Comparison of ENCODE assay signal across 23 cellular contexts in genomic region chr5:119860463-119860862, GRCh38.
"Had no signal": no experiment of that assay in that cellular context is flagged by ENCODE, and none has a peak within 500 bp of the region (broad histone marks: within the 10 kb centered on the region; RNA-seq: fewer than 3 reads in every experiment).

No MANE protein-coding gene starts in this region.

- DNase-seq: activated CD4-positive, alpha-beta memory T cell treated with anti-CD3 and anti-CD28 coated beads, Interleukin-2, amount 10 ng/mL, durations not matched to agents 7 days and 5 days; activated CD4-positive, alpha-beta T cell treated with anti-CD3 and anti-CD28 coated beads, Interleukin-2, amount 10 ng/mL, durations not matched to agents 7 days and 5 days; activated CD4-positive, CD25-positive, alpha-beta regulatory T cell; activated gamma-delta T cell treated with Interleukin-2 at 50 U/mL for 16 hours; activated naive CD4-positive, alpha-beta T cell treated with anti-CD3 and anti-CD28 coated beads, Interleukin-2, amount 10 ng/mL, durations not matched to agents 7 days and 5 days; activated naive CD8-positive, alpha-beta T cell treated with anti-CD3 and anti-CD28 coated beads for 36 hours; activated T-cell treated with anti-CD3 and anti-CD28 coated beads for 4 hours; activated T-cell treated with anti-CD3 and anti-CD28 coated beads, Interleukin-2, amount 50 U/mL, for 48 hours; brain microvascular endothelial cell; caudate nucleus; MM.1S; NCI-H1105; NCI-H1436; NCI-H1694 treated with DMSO at 0.1 percent for 48 hours; NCI-H2029 treated with DMSO at 0.1 percent for 48 hours; NCI-H446; NCI-H524; PC-9; SIG-M5; T-helper 2 cell; T1000 had no signal

- H3K4me2 ChIP-seq: PC-9 had no signal

- H3K4me3 Mint-ChIP-seq: activated CD4-positive, alpha-beta memory T cell treated with anti-CD3 and anti-CD28 coated beads, Interleukin-2, amount 10 ng/mL, durations not matched to agents 7 days and 5 days; activated CD4-positive, alpha-beta T cell treated with anti-CD3 and anti-CD28 coated beads, Interleukin-2, amount 10 ng/mL, durations not matched to agents 7 days and 5 days; activated naive CD4-positive, alpha-beta T cell treated with anti-CD3 and anti-CD28 coated beads, Interleukin-2, amount 10 ng/mL, durations not matched to agents 7 days and 5 days; activated naive CD8-positive, alpha-beta T cell treated with anti-CD3 and anti-CD28 coated beads for 36 hours; activated T-helper 17 cell treated with anti-CD3 and anti-CD28 coated beads, Interleukin-2, amount 50 U/mL, for 72 hours had no signal

- H3K4me3 ChIP-seq: PC-9 had no signal

- H2AFZ ChIP-seq: PC-9 had no signal

- ATAC-seq: activated T-helper 17 cell treated with anti-CD3 and anti-CD28 coated beads, Interleukin-2, amount 50 U/mL, for 72 hours had no signal

- H3K27me3 Mint-ChIP-seq: activated CD4-positive, alpha-beta memory T cell treated with anti-CD3 and anti-CD28 coated beads, Interleukin-2, amount 10 ng/mL, durations not matched to agents 7 days and 5 days; activated CD4-positive, alpha-beta T cell treated with anti-CD3 and anti-CD28 coated beads, Interleukin-2, amount 10 ng/mL, durations not matched to agents 7 days and 5 days; activated naive CD4-positive, alpha-beta T cell treated with anti-CD3 and anti-CD28 coated beads, Interleukin-2, amount 10 ng/mL, durations not matched to agents 7 days and 5 days; activated naive CD8-positive, alpha-beta T cell treated with anti-CD3 and anti-CD28 coated beads for 36 hours; activated T-helper 17 cell treated with anti-CD3 and anti-CD28 coated beads, Interleukin-2, amount 50 U/mL, for 72 hours had no signal

- H3K36me3 Mint-ChIP-seq: activated naive CD4-positive, alpha-beta T cell treated with anti-CD3 and anti-CD28 coated beads, Interleukin-2, amount 10 ng/mL, durations not matched to agents 7 days and 5 days; activated naive CD8-positive, alpha-beta T cell treated with anti-CD3 and anti-CD28 coated beads for 36 hours had no signal

- H3K27ac Mint-ChIP-seq: activated CD4-positive, alpha-beta memory T cell treated with anti-CD3 and anti-CD28 coated beads, Interleukin-2, amount 10 ng/mL, durations not matched to agents 7 days and 5 days; activated CD4-positive, alpha-beta T cell treated with anti-CD3 and anti-CD28 coated beads, Interleukin-2, amount 10 ng/mL, durations not matched to agents 7 days and 5 days; activated naive CD4-positive, alpha-beta T cell treated with anti-CD3 and anti-CD28 coated beads, Interleukin-2, amount 10 ng/mL, durations not matched to agents 7 days and 5 days; activated naive CD8-positive, alpha-beta T cell treated with anti-CD3 and anti-CD28 coated beads for 36 hours; activated T-helper 17 cell treated with anti-CD3 and anti-CD28 coated beads, Interleukin-2, amount 50 U/mL, for 72 hours had no signal

- H3K27ac ChIP-seq: brain microvascular endothelial cell, PC-9, VCaP had no signal

- H3K27me3 ChIP-seq: brain microvascular endothelial cell had no signal

- H3K4me1 Mint-ChIP-seq: activated CD4-positive, alpha-beta memory T cell treated with anti-CD3 and anti-CD28 coated beads, Interleukin-2, amount 10 ng/mL, durations not matched to agents 7 days and 5 days; activated CD4-positive, alpha-beta T cell treated with anti-CD3 and anti-CD28 coated beads, Interleukin-2, amount 10 ng/mL, durations not matched to agents 7 days and 5 days; activated naive CD4-positive, alpha-beta T cell treated with anti-CD3 and anti-CD28 coated beads, Interleukin-2, amount 10 ng/mL, durations not matched to agents 7 days and 5 days; activated naive CD8-positive, alpha-beta T cell treated with anti-CD3 and anti-CD28 coated beads for 36 hours; activated T-helper 17 cell treated with anti-CD3 and anti-CD28 coated beads, Interleukin-2, amount 50 U/mL, for 72 hours had no signal

- H3K9me3 Mint-ChIP-seq: activated CD4-positive, alpha-beta T cell treated with anti-CD3 and anti-CD28 coated beads, Interleukin-2, amount 10 ng/mL, durations not matched to agents 7 days and 5 days had no signal

- H3K36me3 ChIP-seq: brain microvascular endothelial cell had no signal
